1 cellular context compared by ENCODE assay signal in the genomic region with DNA sequence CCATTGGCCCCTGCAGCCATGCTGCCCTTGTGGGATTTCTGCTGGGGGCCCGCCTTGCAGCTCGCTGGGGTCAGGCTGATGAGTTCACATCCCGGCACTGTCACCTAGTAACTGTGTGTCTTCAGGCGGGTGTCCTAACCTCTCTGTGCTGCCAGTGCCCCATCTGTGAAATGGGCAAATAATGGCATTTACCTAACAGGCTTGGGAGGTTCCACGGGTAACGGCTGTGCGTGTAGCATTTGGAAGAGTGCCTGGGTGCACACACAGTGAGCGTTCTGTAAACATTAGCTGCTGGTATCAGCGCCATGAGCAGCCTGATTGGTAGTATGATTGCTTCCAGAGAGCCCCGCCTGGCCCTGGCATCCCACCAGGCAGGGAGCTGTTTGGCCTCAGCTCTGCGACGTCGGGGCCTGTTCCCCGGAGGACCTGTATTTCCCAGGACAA.
TF ChIP-seq lines count a peak whose summit lies in the region.

No MANE protein-coding gene starts in this region.

TF ChIP-seq in IMR-90, 13 proteins besides CTCF, POLR2A, EP300 and RAD21 (continued from another document):
- TF ChIP-seq BHLHE40 (IDR thresholded peaks at IDR 0.05; ENCODE audit: low read depth, low read length), result no peak
- no peak for TF ChIP-seq RCOR1 (IDR thresholded peaks at IDR 0.05; ENCODE audit: insufficient replicate concordance, low read length)
